In genomic region chr16:79358188-79358587, GRCh38 we compare ENCODE assay signal across 22 cellular contexts.
DNase-seq lines count a peak whose midpoint lies in the region; ATAC-seq and TF ChIP-seq lines count a peak whose summit lies in the region.
"Had no signal": no experiment of that assay in that cellular context is flagged by ENCODE, and none has a peak within 500 bp of the region (broad histone marks: within the 10 kb centered on the region; RNA-seq: fewer than 3 reads in every experiment).

No MANE protein-coding gene starts in this region.

- H3K36me3 Mint-ChIP-seq in T-helper 17 cell (ENCODE audit: low read depth) = peaks cover 4% of the 10 kb centered on the region
- H3K36me3 Mint-ChIP-seq: CD14-positive monocyte had no signal

- H3K27ac ChIP-seq in coronary artery = no peak overlapping the region
- peak overlapping the region; percentile 51 for H3K27ac ChIP-seq in left ventricle myocardium inferior (replicated peaks)
- H3K27ac ChIP-seq: A549; BLaER1 treated with 17β-estradiol and CSF1 and Interleukin-3, amounts not matched to agents 10 nM and 100 nM had no signal

- H3K4me1 Mint-ChIP-seq in T-helper 17 cell = peaks cover 28% of the 10 kb centered on the region
- H3K4me1 Mint-ChIP-seq: CD14-positive monocyte had no signal

- ATAC-seq in Right ventricle myocardium superior (ENCODE audit: poor library complexity) = peak; percentile 48
- ATAC-seq in T-helper 17 cell = no peak
- no peak for ATAC-seq in GM21825 (IDR thresholded peaks at IDR 0.05; ENCODE audit: unreplicated experiment)
- ATAC-seq: A549 had no signal

- no peak for TF ChIP-seq CTCF in coronary artery (IDR thresholded peaks at IDR 0.05)
- no peak for TF ChIP-seq CTCF in left ventricle myocardium inferior (IDR thresholded peaks at IDR 0.05; ENCODE audit: borderline replicate concordance)

- H3K27me3 Mint-ChIP-seq in T-helper 17 cell = no peaks in the 10 kb centered on the region
- H3K27me3 Mint-ChIP-seq: CD4-positive, alpha-beta T cell; CD8-positive, alpha-beta memory T cell had no signal

- H3K9me3 ChIP-seq in T-helper 17 cell (ENCODE audit: control insufficient read depth, low read length, poor library complexity, severe bottlenecking) = no peaks in the 10 kb centered on the region
- H3K9me3 ChIP-seq in left ventricle myocardium inferior (replicated peaks) = peaks cover 10% of the 10 kb centered on the region
- H3K9me3 ChIP-seq: A549; BLaER1 treated with 17β-estradiol and CSF1 and Interleukin-3, amounts not matched to agents 10 nM and 100 nM; HAP-1 had no signal

- H3K27me3 ChIP-seq in left ventricle myocardium inferior (ENCODE audit: low read depth) = peaks cover 5% of the 10 kb centered on the region
- H3K27me3 ChIP-seq: BE2C; BLaER1 treated with 17β-estradiol and CSF1 and Interleukin-3, amounts not matched to agents 10 nM and 100 nM had no signal

- DNase-seq in Right ventricle myocardium superior (no peak), cardiac septum (ENCODE audit: low spot score) (no peak), T-helper 17 cell (no peak), coronary artery (ENCODE audit: low spot score) (peak; percentile 29), left ventricle myocardium inferior (peak; percentile 19)
- DNase-seq in activated naive CD4-positive, alpha-beta T cell (lab: John Stamatoyannopoulos, UW) = no peak
- DNase-seq: 8988T; ACHN; AML-193; BE2C; CD4-positive, alpha-beta T cell; CD8-positive, alpha-beta memory T cell; DMS 273 treated with DMSO at 0.1 percent for 48 hours; DMS79; GF-D8; GOT3; HFFc6 had no signal

- intact Hi-C loops in Right ventricle myocardium superior (cut with DNase I) = no loop called here
- intact Hi-C loops in cardiac septum (cut with DNase I) = no loop called here
- intact Hi-C loops in left ventricle myocardium inferior (cut with micrococcal nuclease) = no loop called here

- H3K4me3 Mint-ChIP-seq in T-helper 17 cell = no peak overlapping the region
- H3K4me3 Mint-ChIP-seq: CD14-positive monocyte; CD4-positive, alpha-beta T cell; CD8-positive, alpha-beta memory T cell; HFFc6 had no signal

- H3K4me3 ChIP-seq in coronary artery = no peak overlapping the region
- no peak overlapping the region for H3K4me3 ChIP-seq in left ventricle myocardium inferior
- H3K4me3 ChIP-seq: A549; BLaER1 treated with 17β-estradiol and CSF1 and Interleukin-3, amounts not matched to agents 10 nM and 100 nM; HAP-1 had no signal

- peaks cover 11% of the 10 kb centered on the region for H3K4me1 ChIP-seq in left ventricle myocardium inferior
- H3K4me1 ChIP-seq: A549, BE2C, HAP-1 had no signal

- peak overlapping the region; percentile 71 for H3K27ac Mint-ChIP-seq in T-helper 17 cell
- H3K27ac Mint-ChIP-seq: CD4-positive, alpha-beta T cell; HFFc6 had no signal

- no peaks in the 10 kb centered on the region for H3K36me3 ChIP-seq in left ventricle myocardium inferior
- H3K36me3 ChIP-seq: BE2C; BLaER1 treated with 17β-estradiol and CSF1 and Interleukin-3, amounts not matched to agents 10 nM and 100 nM; HAP-1 had no signal

Comparison
In these comparisons a context has a peak if more than half of its experiments do, and no peak if none do; other contexts are left out.
1. DNase-seq: peak in coronary artery (single experiment) and left ventricle myocardium inferior (single experiment); none in Right ventricle myocardium superior (single experiment), cardiac septum (single experiment), T-helper 17 cell (0 of 3) and activated naive CD4-positive, alpha-beta T cell (0 of 4).